ENCODE assay signal across 8 cellular contexts in genomic region chr19:29665215-29665825, GRCh38. TPM values are rescaled to one million over a fixed set of nuclear protein-coding genes. Genes with fewer than 3 reads are reported as not detected.
DNase-seq lines count a peak whose midpoint lies in the region; ATAC-seq and TF ChIP-seq lines count a peak whose summit lies in the region.

PLEKHF1 (plus strand) TSS chr19:29665461; CDS start chr19:29673840, 8,379 bp downstream.

- no peak for TF ChIP-seq CTCF in BE2C (IDR thresholded peaks at IDR 0.05; ENCODE audit: low read depth, low read length)
- no peak for TF ChIP-seq CTCF in lower lobe of right lung (IDR thresholded peaks at IDR 0.05)

- H3K27ac ChIP-seq in duodenal mucosa (ENCODE audit: low read depth, low read length) (peak within 1 kb of the TSS; percentile 46), lower lobe of right lung (peak within 1 kb of the TSS; percentile 86)

- peaks cover 64% of the 10 kb centered on the region for H3K4me1 Mint-ChIP-seq in activated CD4-positive, alpha-beta memory T cell treated with anti-CD3 and anti-CD28 coated beads for 36 hours (ENCODE audit: low read depth)

- H3K27ac Mint-ChIP-seq in activated CD4-positive, alpha-beta memory T cell treated with anti-CD3 and anti-CD28 coated beads for 36 hours = peak within 1 kb of the TSS; percentile 99

- H3K36me3 ChIP-seq in BE2C (no peaks in the 10 kb centered on the region), duodenal mucosa (ENCODE audit: control insufficient read depth in 1 of 2, insufficient read depth in 2 of 2, low read length in 2 of 2) (no peaks in the 10 kb centered on the region), lower lobe of right lung (peaks cover 3% of the 10 kb centered on the region)

- intact Hi-C loops in activated CD4-positive, alpha-beta memory T cell treated with anti-CD3 and anti-CD28 coated beads for 36 hours (cut with micrococcal nuclease) = loop anchor here (1.0 kb wide), 1 partner anchor 42 kb away; no protein-coding TSS in a partner anchor
- intact Hi-C loops in lower lobe of right lung (cut with DNase I) = no loop called here

- no peaks in the 10 kb centered on the region for H3K9me3 Mint-ChIP-seq in activated CD4-positive, alpha-beta memory T cell treated with anti-CD3 and anti-CD28 coated beads for 36 hours

- CTCF ChIA-PET in activated CD4-positive, alpha-beta memory T cell treated with anti-CD3 and anti-CD28 coated beads for 36 hours (lab: Charles Lee) = interaction anchor here (0.7 to 5.7 kb wide), 13 partner anchors 13 to 59 kb away, joined by 3 to 70 read pairs (median 8); partner anchors contain the start of genes C19orf12 and POP4

- peak; percentile 91 for ATAC-seq in GM18909 (IDR thresholded peaks at IDR 0.05; ENCODE audit: poor library complexity, unreplicated experiment)
- peak; percentile 87 for ATAC-seq in HG03135 (IDR thresholded peaks at IDR 0.05; ENCODE audit: unreplicated experiment)
- ATAC-seq in lower lobe of right lung = peak; percentile 97 to 98

- POLR2A ChIA-PET in activated CD4-positive, alpha-beta memory T cell treated with anti-CD3 and anti-CD28 coated beads for 36 hours (lab: Charles Lee) = interaction anchor here (0.9 to 5.4 kb wide), 7 partner anchors 10 to 59 kb away, joined by 3 to 46 read pairs (median 4); partner anchors contain the start of gene POP4

- H3K9me3 ChIP-seq in BE2C (no peaks in the 10 kb centered on the region), duodenal mucosa (ENCODE audit: control insufficient read depth in 1 of 2, low read length in 2 of 2) (no peaks in the 10 kb centered on the region), lower lobe of right lung (no peaks in the 10 kb centered on the region)

- peak within 1 kb of the TSS; percentile 82 for H3K4me3 Mint-ChIP-seq in activated CD4-positive, alpha-beta memory T cell treated with anti-CD3 and anti-CD28 coated beads for 36 hours

- H3K9ac ChIP-seq in duodenal mucosa (ENCODE audit: low read depth in 1 of 2, low read length in 2 of 2) = peak within 1 kb of the TSS; percentile 68 to 74

- H3K4me3 ChIP-seq in BE2C (ENCODE audit: low read depth, low read length) (peak within 1 kb of the TSS; percentile 61), duodenal mucosa (ENCODE audit: low read depth in 1 of 2, low read length in 2 of 2) (peak within 1 kb of the TSS; percentile 75 to 81), lower lobe of right lung (peak within 1 kb of the TSS; percentile 97)

- H3K4me1 ChIP-seq in BE2C = no peaks in the 10 kb centered on the region
- peaks cover 20 to 33% of the 10 kb centered on the region in 2 donors for H3K4me1 ChIP-seq in duodenal mucosa (ENCODE audit: control insufficient read depth in 1 of 2, insufficient read depth in 2 of 2, low read length in 2 of 2)
- peaks cover 69% of the 10 kb centered on the region for H3K4me1 ChIP-seq in lower lobe of right lung

- no peaks in the 10 kb centered on the region for H3K27me3 Mint-ChIP-seq in activated CD4-positive, alpha-beta memory T cell treated with anti-CD3 and anti-CD28 coated beads for 36 hours

- no peaks in the 10 kb centered on the region for H3K27me3 ChIP-seq in BE2C
- no peaks in the 10 kb centered on the region for H3K27me3 ChIP-seq in duodenal mucosa (ENCODE audit: control insufficient read depth in 1 of 2, insufficient read depth in 2 of 2, low read length in 2 of 2)
- no peaks in the 10 kb centered on the region for H3K27me3 ChIP-seq in lower lobe of right lung (ENCODE audit: low read depth)

- DNase-seq in BE2C (peak; percentile 92), NCI-H69 (lab: John Stamatoyannopoulos, UW) (peak; percentile 84), lower lobe of right lung (peak; percentile 91)
- peak; percentile 91 for DNase-seq in activated CD4-positive, alpha-beta memory T cell treated with anti-CD3 and anti-CD28 coated beads for 36 hours
- peak; percentile 49 to 82 (median 57) for DNase-seq in stimulated activated CD4-positive, alpha-beta T cell treated with anti-CD3 and anti-CD28 coated beads, TNF-alpha, amount 100 ng/mL, for 1 hour (ENCODE audit: low read depth in 3 of 3, low spot score in 1 of 3)

- peaks cover 19% of the 10 kb centered on the region for H3K36me3 Mint-ChIP-seq in activated CD4-positive, alpha-beta memory T cell treated with anti-CD3 and anti-CD28 coated beads for 36 hours

RNA-seq across cellular contexts. Expression of gene PLEKHF1, which starts in this region (rescaled TPM):
- polyA plus RNA-seq in BE2C (2012; ENCODE audit: insufficient read depth, insufficient read length, low read depth) = 0.79 TPM
- total RNA-seq in activated CD4-positive, alpha-beta memory T cell treated with anti-CD3 and anti-CD28 coated beads for 36 hours = 10 to 100 TPM; 23.6 to 24.3 TPM
- 15.5 TPM for total RNA-seq in lower lobe of right lung

Comparison
In these comparisons a context has a peak if more than half of its experiments do, and no peak if none do; other contexts are left out.
1. Peak in every context shown above with its lines: DNase-seq, ATAC-seq, H3K4me3 ChIP-seq and H3K27ac ChIP-seq.